ENCODE assay signal across 1 cellular context in the genomic region with DNA sequence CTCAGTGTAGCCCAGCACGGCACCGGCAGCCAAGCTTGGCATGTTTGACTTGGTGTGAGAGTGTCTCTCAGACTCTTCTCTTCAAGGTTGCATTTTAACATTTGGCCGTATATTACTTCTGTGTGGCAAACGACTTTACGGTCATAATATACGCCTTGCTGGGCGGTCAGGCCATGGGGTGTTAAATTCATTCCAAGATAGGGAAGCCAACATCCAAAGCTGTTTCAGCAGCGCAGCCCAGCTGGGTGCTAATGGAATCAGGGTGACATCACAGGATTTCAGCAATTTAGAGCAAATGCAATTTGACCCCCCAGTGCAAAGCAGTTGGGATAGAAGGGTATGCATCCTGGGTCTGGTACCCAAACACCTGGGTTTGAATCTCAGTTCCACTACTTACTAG.
TF ChIP-seq lines count a peak whose summit lies in the region.

No MANE protein-coding gene starts in this region.

TF ChIP-seq in GM23338, 12 proteins besides CTCF, POLR2A, EP300 and RAD21:
- no peak for TF ChIP-seq REST (IDR thresholded peaks at IDR 0.05; ENCODE audit: unreplicated experiment)
- TF ChIP-seq STAT1 (IDR thresholded peaks at IDR 0.05; ENCODE audit: unreplicated experiment), result no peak
